In genomic region chr4:68416591-68416990, GRCh38 we compare ENCODE assay signal across 26 cellular contexts. TPM values are rescaled to one million over a fixed set of nuclear protein-coding genes. Genes with fewer than 3 reads are reported as not detected.
"Had no signal": no experiment of that assay in that cellular context is flagged by ENCODE, and none has a peak within 500 bp of the region (broad histone marks: within the 10 kb centered on the region; RNA-seq: fewer than 3 reads in every experiment).

No MANE protein-coding gene starts in this region.

- H3K9me3 Mint-ChIP-seq: activated naive CD4-positive, alpha-beta T cell treated with anti-CD3 and anti-CD28 coated beads for 36 hours; T-cell had no signal

- H3K36me3 Mint-ChIP-seq: immature natural killer cell, mesothelial cell of epicardium, T-cell had no signal

- H3K9me3 ChIP-seq: right lobe of liver, thoracic aorta, upper lobe of right lung had no signal

- ATAC-seq: activated naive CD8-positive, alpha-beta T cell treated with anti-CD3 and anti-CD28 coated beads, Interleukin-2, amount 50 U/mL, for 24 hours; activated T-helper 17 cell treated with anti-CD3 and anti-CD28 coated beads, Interleukin-2, amount 50 U/mL, for 72 hours; left cardiac atrium; lower lobe of right lung; psoas muscle; right lobe of liver; T-cell; upper lobe of right lung had no signal

- H3K4me1 ChIP-seq: ascending aorta, esophagus muscularis mucosa, lower lobe of right lung, psoas muscle, right lobe of liver, spleen, stomach, upper lobe of right lung had no signal

- H3K27me3 Mint-ChIP-seq: activated naive CD8-positive, alpha-beta T cell treated with anti-CD3 and anti-CD28 coated beads, Interleukin-2, amount 50 U/mL, for 24 hours; activated T-helper 17 cell treated with anti-CD3 and anti-CD28 coated beads, Interleukin-2, amount 50 U/mL, for 72 hours had no signal

- H3K27ac Mint-ChIP-seq: activated naive CD4-positive, alpha-beta T cell treated with anti-CD3 and anti-CD28 coated beads for 36 hours; activated naive CD8-positive, alpha-beta T cell treated with anti-CD3 and anti-CD28 coated beads, Interleukin-2, amount 50 U/mL, for 24 hours; activated T-helper 17 cell treated with anti-CD3 and anti-CD28 coated beads, Interleukin-2, amount 50 U/mL, for 72 hours; immature natural killer cell; mesothelial cell of epicardium; T-cell had no signal

- DNase-seq: activated CD4-positive, alpha-beta T cell treated with anti-CD3 and anti-CD28 coated beads, Interleukin-2, amount 50 U/mL, for 48 hours; activated CD4-positive, CD25-positive, alpha-beta regulatory T cell treated with anti-CD3 and anti-CD28 coated beads, Interleukin-2, amount 50 U/mL, for 72 hours; activated naive CD4-positive, alpha-beta T cell treated with anti-CD3 and anti-CD28 coated beads for 36 hours; activated naive CD8-positive, alpha-beta T cell treated with anti-CD3 and anti-CD28 coated beads, Interleukin-2, amount 50 U/mL, for 24 hours; foreskin melanocyte; head of caudate nucleus; immature natural killer cell; left cardiac atrium; lower lobe of right lung; psoas muscle; right lobe of liver; spleen; stimulated activated CD4-positive, alpha-beta T cell treated with anti-CD3 and anti-CD28 coated beads, Interleukin-1b, Interleukin-23, amount 100 ng/mL, for 48 hours; stomach; T-cell; T1000; upper lobe of right lung had no signal

- H3K4me1 Mint-ChIP-seq: activated T-helper 17 cell treated with anti-CD3 and anti-CD28 coated beads, Interleukin-2, amount 50 U/mL, for 72 hours; immature natural killer cell; neural crest cell; T-cell had no signal

- H3K36me3 ChIP-seq: ascending aorta, cardiac muscle cell, esophagus muscularis mucosa, lower lobe of right lung, right lobe of liver, spleen, stomach, thoracic aorta, upper lobe of right lung had no signal

- H3K27ac ChIP-seq: ascending aorta, cardiac muscle cell, esophagus muscularis mucosa, lower lobe of right lung, psoas muscle, right lobe of liver, spleen, stomach, thoracic aorta, upper lobe of right lung had no signal

- H3K4me3 ChIP-seq: ascending aorta, cardiac muscle cell, esophagus muscularis mucosa, lower lobe of right lung, psoas muscle, right lobe of liver, spleen, stomach, thoracic aorta, upper lobe of right lung had no signal

- H3K4me3 Mint-ChIP-seq: activated naive CD4-positive, alpha-beta T cell treated with anti-CD3 and anti-CD28 coated beads for 36 hours; activated naive CD8-positive, alpha-beta T cell treated with anti-CD3 and anti-CD28 coated beads, Interleukin-2, amount 50 U/mL, for 24 hours; activated T-helper 17 cell treated with anti-CD3 and anti-CD28 coated beads, Interleukin-2, amount 50 U/mL, for 72 hours; immature natural killer cell; mesothelial cell of epicardium; neural crest cell; T-cell had no signal

- H3K27me3 ChIP-seq: ascending aorta, cardiac muscle cell, esophagus muscularis mucosa, right lobe of liver, spleen, stomach, upper lobe of right lung had no signal

RNA-seq across cellular contexts. Expression of gene TMPRSS11E, which starts 30.7 kb away (rescaled TPM):
- total RNA-seq: activated naive CD4-positive, alpha-beta T cell treated with anti-CD3 and anti-CD28 coated beads for 36 hours; activated T-helper 17 cell treated with anti-CD3 and anti-CD28 coated beads, Interleukin-2, amount 50 U/mL, for 72 hours; ascending aorta; cardiac muscle cell; dermis microvascular lymphatic vessel endothelial cell; left cardiac atrium; lower lobe of right lung; neural crest cell; osteocyte; psoas muscle; right lobe of liver; thoracic aorta; upper lobe of right lung had no signal
- polyA plus RNA-seq: cardiac muscle cell had no signal
